1 cellular context compared by ENCODE assay signal in the genomic region with DNA sequence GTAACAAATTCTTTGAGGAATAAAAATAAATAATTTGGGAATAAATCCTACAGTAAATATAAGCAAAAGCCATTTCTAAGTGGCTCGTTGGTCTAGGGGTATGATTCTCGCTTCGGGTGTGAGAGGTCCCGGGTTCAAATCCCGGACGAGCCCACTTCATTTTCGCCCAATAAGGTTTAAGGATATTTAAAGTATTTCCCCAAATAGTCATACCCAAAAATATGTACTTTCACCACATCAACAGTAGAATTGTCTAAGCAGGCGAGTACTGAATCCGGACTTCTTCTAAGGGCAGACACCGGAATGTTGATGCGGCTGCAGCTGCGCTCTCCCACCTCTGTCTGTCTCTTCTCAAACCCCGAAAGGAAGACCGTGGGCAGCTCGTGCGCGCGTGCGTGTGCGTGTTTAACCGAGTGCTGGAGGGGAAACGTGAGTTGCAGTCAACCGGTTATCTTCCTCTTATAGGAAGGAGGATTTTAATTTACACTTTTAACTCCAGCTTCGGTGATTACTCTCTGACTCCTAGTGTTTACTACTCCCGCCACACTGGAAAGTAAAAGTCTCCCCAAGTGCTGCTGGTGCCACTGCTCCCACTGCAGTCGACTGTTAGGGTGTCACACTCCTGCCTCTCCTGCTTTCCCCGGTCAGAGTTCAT.
TF ChIP-seq lines count a peak whose summit lies in the region.

No MANE protein-coding gene starts in this region.

TF ChIP-seq in A549, 52 proteins besides CTCF, POLR2A, EP300 and RAD21 (continued from another document):
- TF ChIP-seq FOXS1 (CRISPR knock-in tag; IDR thresholded peaks at IDR 0.05) (no peak), NPAS2 (CRISPR knock-in tag; IDR thresholded peaks at IDR 0.05; ENCODE audit: borderline replicate concordance) (no peak), POLR2AphosphoS2 (conservative IDR thresholded peaks at IDR 0.05; ENCODE audit: low read length) (no peak), JUN (IDR thresholded peaks at IDR 0.05) (0 out of 5 replicates have a peak, but pooled peaks of 1 of the 2 experiments have one; percentile 34), SREBF2 (IDR thresholded peaks at IDR 0.05) (peak; percentile 60), CBX8 (IDR thresholded peaks at IDR 0.05) (no peak), ZNF302 (CRISPR knock-in tag; IDR thresholded peaks at IDR 0.05) (no peak), CHD4 (IDR thresholded peaks at IDR 0.05; ENCODE audit: borderline replicate concordance) (no peak), BHLHE40 (IDR thresholded peaks at IDR 0.05; ENCODE audit: low read depth, low read length) (no peak), CBX2 (IDR thresholded peaks at IDR 0.05; ENCODE audit: borderline replicate concordance, low read depth) (no peak), NR3C1 (IDR thresholded peaks at IDR 0.05) (no peak), ZC3H11A (IDR thresholded peaks at IDR 0.05) (no peak), TFCP2L1 (CRISPR knock-in tag; IDR thresholded peaks at IDR 0.05) (peak; percentile 25; the same call in 1 of the 2 replicates), HEYL (CRISPR knock-in tag; IDR thresholded peaks at IDR 0.05) (no peak), MYC (IDR thresholded peaks at IDR 0.05; ENCODE audit: borderline replicate concordance, low read length) (no peak), MAFK (IDR thresholded peaks at IDR 0.05; ENCODE audit: partially characterized antibody) (no peak), FOSL2 (IDR thresholded peaks at IDR 0.05) (no peak), FOSL2 (CRISPR knock-in tag; IDR thresholded peaks at IDR 0.05) (peak; percentile 30; the same call in 1 of the 2 replicates), RCOR1 (IDR thresholded peaks at IDR 0.05; ENCODE audit: low read depth, low read length) (no peak), HOXA7 (CRISPR knock-in tag; IDR thresholded peaks at IDR 0.05) (no peak), EHF (CRISPR knock-in tag; IDR thresholded peaks at IDR 0.05) (no peak), EHMT2 (IDR thresholded peaks at IDR 0.05; ENCODE audit: low read depth) (no peak), PHF8 (IDR thresholded peaks at IDR 0.05; ENCODE audit: borderline replicate concordance, low read depth) (no peak), KDM1A (IDR thresholded peaks at IDR 0.05; ENCODE audit: low read depth) (no peak), GATA3 (IDR thresholded peaks at IDR 0.05; ENCODE audit: borderline replicate concordance) (peak; percentile 8; the same call in 1 of the 2 replicates), FOSB (CRISPR knock-in tag; IDR thresholded peaks at IDR 0.05) (no peak), MAZ (IDR thresholded peaks at IDR 0.05; ENCODE audit: borderline replicate concordance, low read depth, low read length) (no peak), RNF2 (IDR thresholded peaks at IDR 0.05; ENCODE audit: borderline replicate concordance, low read depth) (no peak)
- TF ChIP-seq, protein P1, sequence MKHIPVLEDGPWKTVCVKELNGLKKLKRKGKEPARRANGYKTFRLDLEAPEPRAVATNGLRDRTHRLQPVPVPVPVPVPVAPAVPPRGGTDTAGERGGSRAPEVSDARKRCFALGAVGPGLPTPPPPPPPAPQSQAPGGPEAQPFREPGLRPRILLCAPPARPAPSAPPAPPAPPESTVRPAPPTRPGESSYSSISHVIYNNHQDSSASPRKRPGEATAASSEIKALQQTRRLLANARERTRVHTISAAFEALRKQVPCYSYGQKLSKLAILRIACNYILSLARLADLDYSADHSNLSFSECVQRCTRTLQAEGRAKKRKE (CRISPR knock-in tag; IDR thresholded peaks at IDR 0.05; ENCODE audit: low read depth): no peak
- TF ChIP-seq, protein P2, sequence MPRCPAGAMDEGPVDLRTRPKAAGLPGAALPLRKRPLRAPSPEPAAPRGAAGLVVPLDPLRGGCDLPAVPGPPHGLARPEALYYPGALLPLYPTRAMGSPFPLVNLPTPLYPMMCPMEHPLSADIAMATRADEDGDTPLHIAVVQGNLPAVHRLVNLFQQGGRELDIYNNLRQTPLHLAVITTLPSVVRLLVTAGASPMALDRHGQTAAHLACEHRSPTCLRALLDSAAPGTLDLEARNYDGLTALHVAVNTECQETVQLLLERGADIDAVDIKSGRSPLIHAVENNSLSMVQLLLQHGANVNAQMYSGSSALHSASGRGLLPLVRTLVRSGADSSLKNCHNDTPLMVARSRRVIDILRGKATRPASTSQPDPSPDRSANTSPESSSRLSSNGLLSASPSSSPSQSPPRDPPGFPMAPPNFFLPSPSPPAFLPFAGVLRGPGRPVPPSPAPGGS (IDR thresholded peaks at IDR 0.05): no peak
- TF ChIP-seq, protein P3, sequence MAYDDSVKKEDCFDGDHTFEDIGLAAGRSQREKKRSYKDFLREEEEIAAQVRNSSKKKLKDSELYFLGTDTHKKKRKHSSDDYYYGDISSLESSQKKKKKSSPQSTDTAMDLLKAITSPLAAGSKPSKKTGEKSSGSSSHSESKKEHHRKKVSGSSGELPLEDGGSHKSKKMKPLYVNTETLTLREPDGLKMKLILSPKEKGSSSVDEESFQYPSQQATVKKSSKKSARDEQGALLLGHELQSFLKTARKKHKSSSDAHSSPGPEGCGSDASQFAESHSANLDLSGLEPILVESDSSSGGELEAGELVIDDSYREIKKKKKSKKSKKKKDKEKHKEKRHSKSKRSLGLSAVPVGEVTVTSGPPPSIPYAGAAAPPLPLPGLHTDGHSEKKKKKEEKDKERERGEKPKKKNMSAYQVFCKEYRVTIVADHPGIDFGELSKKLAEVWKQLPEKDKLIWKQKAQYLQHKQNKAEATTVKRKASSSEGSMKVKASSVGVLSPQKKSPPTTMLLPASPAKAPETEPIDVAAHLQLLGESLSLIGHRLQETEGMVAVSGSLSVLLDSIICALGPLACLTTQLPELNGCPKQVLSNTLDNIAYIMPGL (CRISPR knock-in tag; IDR thresholded peaks at IDR 0.05; ENCODE audit: borderline replicate concordance): no peak
- TF ChIP-seq, protein P4, sequence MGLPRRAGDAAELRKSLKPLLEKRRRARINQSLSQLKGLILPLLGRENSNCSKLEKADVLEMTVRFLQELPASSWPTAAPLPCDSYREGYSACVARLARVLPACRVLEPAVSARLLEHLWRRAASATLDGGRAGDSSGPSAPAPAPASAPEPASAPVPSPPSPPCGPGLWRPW (IDR thresholded peaks at IDR 0.05): no peak
- TF ChIP-seq, protein P5, sequence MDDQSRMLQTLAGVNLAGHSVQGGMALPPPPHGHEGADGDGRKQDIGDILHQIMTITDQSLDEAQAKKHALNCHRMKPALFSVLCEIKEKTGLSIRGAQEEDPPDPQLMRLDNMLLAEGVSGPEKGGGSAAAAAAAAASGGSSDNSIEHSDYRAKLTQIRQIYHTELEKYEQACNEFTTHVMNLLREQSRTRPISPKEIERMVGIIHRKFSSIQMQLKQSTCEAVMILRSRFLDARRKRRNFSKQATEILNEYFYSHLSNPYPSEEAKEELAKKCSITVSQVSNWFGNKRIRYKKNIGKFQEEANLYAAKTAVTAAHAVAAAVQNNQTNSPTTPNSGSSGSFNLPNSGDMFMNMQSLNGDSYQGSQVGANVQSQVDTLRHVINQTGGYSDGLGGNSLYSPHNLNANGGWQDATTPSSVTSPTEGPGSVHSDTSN (IDR thresholded peaks at IDR 0.05): no peak
